ENCODE assay signal across 1 cellular context in the genomic region with DNA sequence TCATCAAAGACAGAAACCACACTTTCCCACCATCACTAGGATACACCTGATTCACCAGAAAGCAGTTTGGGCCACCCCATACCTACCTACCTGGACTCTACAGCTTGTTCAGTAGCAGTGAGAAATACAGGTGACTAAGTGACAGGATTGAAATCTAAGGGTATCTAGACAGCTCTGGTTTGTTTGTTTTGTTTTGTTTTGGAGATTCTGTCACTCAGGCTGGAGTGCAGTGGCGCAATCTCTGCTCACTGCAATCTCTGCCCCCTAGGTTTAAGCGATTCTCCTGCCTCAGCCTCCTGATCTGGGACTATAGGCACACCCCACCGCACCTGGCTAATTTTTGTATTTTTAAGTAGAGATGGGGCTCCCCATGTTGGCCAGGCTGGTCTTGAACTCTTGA.
TF ChIP-seq lines count a peak whose summit lies in the region.

No MANE protein-coding gene starts in this region.

TF ChIP-seq in H1, 55 proteins besides CTCF, POLR2A, EP300 and RAD21:
- TF ChIP-seq NANOG (IDR thresholded peaks at IDR 0.05; ENCODE audit: insufficient read depth, low read depth, low read length, poor library complexity, severe bottlenecking) (no peak), POLR2AphosphoS5 (IDR thresholded peaks at IDR 0.05; ENCODE audit: low read depth, low read length) (no peak), GTF2F1 (IDR thresholded peaks at IDR 0.05; ENCODE audit: borderline replicate concordance, low read depth, low read length) (no peak), ATF2 (IDR thresholded peaks at IDR 0.05; ENCODE audit: low read length) (no peak), CHD2 (IDR thresholded peaks at IDR 0.05; ENCODE audit: low read length) (no peak), HDAC6 (IDR thresholded peaks at IDR 0.05; ENCODE audit: low read depth, low read length) (no peak), CBX8 (IDR thresholded peaks at IDR 0.05; ENCODE audit: borderline replicate concordance, low read depth, low read length) (no peak), RNF2 (IDR thresholded peaks at IDR 0.05; ENCODE audit: borderline replicate concordance, low read depth, low read length, missing control alignments, poor library complexity, severe bottlenecking) (no peak), RFX5 (IDR thresholded peaks at IDR 0.05; ENCODE audit: borderline replicate concordance, low read depth, low read length) (no peak), ATF3 (IDR thresholded peaks at IDR 0.05; ENCODE audit: insufficient read depth, low read depth, low read length) (no peak), KDM1A (IDR thresholded peaks at IDR 0.05; ENCODE audit: borderline replicate concordance, low read length) (no peak), CTBP2 (IDR thresholded peaks at IDR 0.05; ENCODE audit: borderline replicate concordance, insufficient read depth, insufficient read length, low read length) (no peak), EGR1 (IDR thresholded peaks at IDR 0.05; ENCODE audit: borderline replicate concordance, low read depth, low read length) (no peak), SIN3A (conservative IDR thresholded peaks at IDR 0.05 in 1 of 2, IDR thresholded peaks at IDR 0.05 in 1 of 2; ENCODE audit: low read depth in 1 of 2, low read length in 2 of 2) (no peak), TCF12 (IDR thresholded peaks at IDR 0.05; ENCODE audit: low read depth, low read length) (no peak), MAX (IDR thresholded peaks at IDR 0.05) (no peak)
- TF ChIP-seq, protein P1, sequence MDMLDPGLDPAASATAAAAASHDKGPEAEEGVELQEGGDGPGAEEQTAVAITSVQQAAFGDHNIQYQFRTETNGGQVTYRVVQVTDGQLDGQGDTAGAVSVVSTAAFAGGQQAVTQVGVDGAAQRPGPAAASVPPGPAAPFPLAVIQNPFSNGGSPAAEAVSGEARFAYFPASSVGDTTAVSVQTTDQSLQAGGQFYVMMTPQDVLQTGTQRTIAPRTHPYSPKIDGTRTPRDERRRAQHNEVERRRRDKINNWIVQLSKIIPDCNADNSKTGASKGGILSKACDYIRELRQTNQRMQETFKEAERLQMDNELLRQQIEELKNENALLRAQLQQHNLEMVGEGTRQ (IDR thresholded peaks at IDR 0.05; ENCODE audit: low read length) = no peak
